In the genomic region with DNA sequence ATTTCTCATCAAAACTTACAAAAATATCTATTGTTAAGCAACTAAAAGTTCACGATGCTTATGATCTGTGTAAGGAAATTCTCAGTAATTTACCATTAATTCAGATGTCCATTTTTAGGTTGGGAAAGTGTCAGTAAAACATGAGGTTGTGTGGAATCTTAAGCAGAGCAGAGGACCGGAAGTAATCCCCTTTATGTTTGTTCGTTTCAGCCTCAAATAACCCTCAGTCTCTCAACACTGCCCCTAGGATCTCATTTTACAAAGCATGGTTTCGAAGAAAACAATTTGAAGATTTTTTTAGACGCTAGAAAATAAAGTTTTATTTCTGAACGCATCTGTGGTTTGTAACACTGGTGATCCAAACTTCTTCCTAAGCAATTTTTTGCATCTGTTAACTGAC, we compare ENCODE assay signal across 24 cellular contexts.
"Had no signal": no experiment of that assay in that cellular context is flagged by ENCODE, and none has a peak within 500 bp of the region (broad histone marks: within the 10 kb centered on the region; RNA-seq: fewer than 3 reads in every experiment).

No MANE protein-coding gene starts in this region.

- DNase-seq: naive thymus-derived CD4-positive, alpha-beta T cell; natural killer cell; occipital lobe; ovary; posterior cingulate gyrus; psoas muscle; right cardiac atrium; right lobe of liver; sigmoid colon; small intestine; stimulated activated CD4-positive, alpha-beta T cell treated with anti-CD3 and anti-CD28 coated beads, Interleukin-15, amount 100 ng/mL, for 24 hours; stimulated activated CD4-positive, alpha-beta T cell treated with anti-CD3 and anti-CD28 coated beads, Interleukin-2, amount 100 ng/mL, for 24 hours; stimulated activated CD4-positive, alpha-beta T cell treated with anti-CD3 and anti-CD28 coated beads, Interleukin-2, amount 100 ng/mL, for 48 hours; stimulated activated CD4-positive, alpha-beta T cell treated with anti-CD3 and anti-CD28 coated beads, Interleukin-4, amount 100 ng/mL, for 24 hours; stimulated activated naive B cell treated with anti-CD40 and anti-IgM and Interleukin-4, amounts not matched to agents 10 μg/mL and 1 μg/mL and 100 μg/mL, for 72 hours; stimulated activated naive CD4-positive, alpha-beta T cell treated with Interleukin-2 at 50 U/mL for 16 hours; stomach; thyroid gland; trophoblast cell; upper lobe of left lung had no signal

- H2AFZ ChIP-seq: parathyroid adenoma had no signal

- H3K27me3 ChIP-seq: ovary, right lobe of liver, sigmoid colon, stomach, thyroid gland, tibial nerve, upper lobe of left lung, vagina had no signal

- H3K9ac ChIP-seq: parathyroid adenoma had no signal

- H3K9me3 ChIP-seq: ovary, psoas muscle, right lobe of liver, sigmoid colon, stomach, thoracic aorta, thyroid gland, tibial nerve, upper lobe of left lung, vagina had no signal

- H3K36me3 ChIP-seq: ovary, right lobe of liver, sigmoid colon, stomach, thoracic aorta, thyroid gland, tibial nerve, upper lobe of left lung, vagina had no signal

- H3K4me3 ChIP-seq: ovary, psoas muscle, right lobe of liver, sigmoid colon, stomach, thoracic aorta, thyroid gland, tibial nerve, upper lobe of left lung, vagina had no signal

- H3K27ac ChIP-seq: ovary, parathyroid adenoma, psoas muscle, right lobe of liver, sigmoid colon, stomach, thoracic aorta, thyroid gland, tibial nerve, upper lobe of left lung, vagina had no signal

- H3K4me1 ChIP-seq: parathyroid adenoma, psoas muscle, stomach, thyroid gland, tibial nerve, upper lobe of left lung, vagina had no signal
